9 cellular contexts compared by ENCODE assay signal in genomic region chr2:171146633-171147032, GRCh38. TPM values are rescaled to one million over a fixed set of nuclear protein-coding genes. Genes with fewer than 3 reads are reported as not detected.
DNase-seq lines count a peak whose midpoint lies in the region; ATAC-seq, FAIRE-seq and TF ChIP-seq lines count a peak whose summit lies in the region.
"Had no signal": no experiment of that assay in that cellular context is flagged by ENCODE, and none has a peak within 500 bp of the region (broad histone marks: within the 10 kb centered on the region; RNA-seq: fewer than 3 reads in every experiment).

No MANE protein-coding gene starts in this region.

- H3K27me3 ChIP-seq in A673 (replicated peaks; ENCODE audit: insufficient read depth, low read depth, low read length, poor library complexity) = no peaks in the 10 kb centered on the region

- H3K27ac Mint-ChIP-seq in central memory CD8-positive, alpha-beta T cell (ENCODE audit: low read depth) = peak overlapping the region; percentile 66
- H3K27ac Mint-ChIP-seq in natural killer cell = peak overlapping the region; percentile 80 to 86

- DNase-seq in D721Med (ENCODE audit: insufficient read length, low spot score) (no peak), NOMO-1 treated with DMSO at 0.1 percent for 48 hours (lab: John Stamatoyannopoulos, UW; ENCODE audit: unreplicated experiment) (peak; percentile 90), natural killer cell (no peak), germinal center (ENCODE audit: low spot score) (no peak), coronary artery (ENCODE audit: low spot score) (no peak), A673 (ENCODE audit: low spot score) (no peak)
- no peak for DNase-seq in central memory CD8-positive, alpha-beta T cell (ENCODE audit: low spot score in 2 of 2)
- DNase-seq in stimulated activated naive CD4-positive, alpha-beta T cell treated with Interleukin-2 at 50 U/mL for 16 hours (lab: John Stamatoyannopoulos, UW) = no peak
- DNase-seq: NCI-H1105 had no signal

- H3K4me1 Mint-ChIP-seq in central memory CD8-positive, alpha-beta T cell = peaks cover 82% of the 10 kb centered on the region
- peaks cover 60 to 78% of the 10 kb centered on the region in 2 donors for H3K4me1 Mint-ChIP-seq in natural killer cell

- H3K9me3 Mint-ChIP-seq in central memory CD8-positive, alpha-beta T cell = no peaks in the 10 kb centered on the region
- no peaks in the 10 kb centered on the region for H3K9me3 Mint-ChIP-seq in natural killer cell

- H3K4me3 Mint-ChIP-seq in central memory CD8-positive, alpha-beta T cell = no peak overlapping the region
- H3K4me3 Mint-ChIP-seq in natural killer cell = no peak overlapping the region

- no peak overlapping the region for H3K27ac ChIP-seq in coronary artery
- H3K27ac ChIP-seq in A673 (ENCODE audit: low read depth, low read length, poor library complexity, severe bottlenecking) = no peak overlapping the region

- POLR2A ChIA-PET in A673 (lab: Charles Lee; ENCODE audit: low non-redundant PET) = no interaction called here

- H3K27me3 Mint-ChIP-seq in central memory CD8-positive, alpha-beta T cell = no peaks in the 10 kb centered on the region
- no peaks in the 10 kb centered on the region for H3K27me3 Mint-ChIP-seq in natural killer cell (ENCODE audit: low read depth in 2 of 2)

- peaks cover 5% of the 10 kb centered on the region for H3K36me3 Mint-ChIP-seq in central memory CD8-positive, alpha-beta T cell (ENCODE audit: insufficient read depth)
- H3K36me3 Mint-ChIP-seq in natural killer cell = no peaks in the 10 kb centered on the region

- CTCF ChIA-PET in A673 (lab: Charles Lee) = no interaction called here

- TF ChIP-seq CTCF in D721Med (IDR thresholded peaks at IDR 0.05; ENCODE audit: insufficient read depth, missing control alignments) (no peak), natural killer cell (IDR thresholded peaks at IDR 0.05) (no peak), coronary artery (IDR thresholded peaks at IDR 0.05) (no peak), A673 (conservative IDR thresholded peaks at IDR 0.05; ENCODE audit: low read depth, low read length) (no peak)

- no TSS peak for BruUV-seq in A673 (replicated peaks; lab: Mats Ljungman, UMichigan)

- no peaks in the 10 kb centered on the region for H3K9me3 ChIP-seq in A673 (ENCODE audit: low read depth, low read length, poor library complexity, severe bottlenecking)

- no peak for ATAC-seq in central memory CD8-positive, alpha-beta T cell (replicated peaks; ENCODE audit: extremely low read depth, poor library complexity, severe bottlenecking)
- ATAC-seq in natural killer cell = no peak

- H3K4me3 ChIP-seq in coronary artery (no peak overlapping the region), A673 (ENCODE audit: low read depth, low read length, poor library complexity, severe bottlenecking) (no peak overlapping the region)

- FAIRE-seq in D721Med (lab: Jason Lieb, UNC) = peak; percentile 6

- H3K36me3 ChIP-seq in A673 (ENCODE audit: insufficient read depth, low read length, poor library complexity, severe bottlenecking) = no peaks in the 10 kb centered on the region

- intact Hi-C loops in natural killer cell (cut with micrococcal nuclease) (no loop called here), A673 (cut with micrococcal nuclease; ENCODE audit: unreplicated experiment) (no loop called here)

- H3K4me1 ChIP-seq in A673 (ENCODE audit: insufficient read depth, low read length, poor library complexity, severe bottlenecking) = peaks cover 10% of the 10 kb centered on the region

RNA-seq across cellular contexts. Expression of gene TLK1, which starts 14.1 kb away (rescaled TPM):
- total RNA-seq in natural killer cell (100 to 1,000 TPM in 1 of 3 donors, 10 to 100 TPM in 2; 90.9 to 101 (median 91.2) TPM), A673 (2021) (79.1 and 86.8 TPM in 2 replicates)
